ENCODE assay signal across 1 cellular context in the genomic region with DNA sequence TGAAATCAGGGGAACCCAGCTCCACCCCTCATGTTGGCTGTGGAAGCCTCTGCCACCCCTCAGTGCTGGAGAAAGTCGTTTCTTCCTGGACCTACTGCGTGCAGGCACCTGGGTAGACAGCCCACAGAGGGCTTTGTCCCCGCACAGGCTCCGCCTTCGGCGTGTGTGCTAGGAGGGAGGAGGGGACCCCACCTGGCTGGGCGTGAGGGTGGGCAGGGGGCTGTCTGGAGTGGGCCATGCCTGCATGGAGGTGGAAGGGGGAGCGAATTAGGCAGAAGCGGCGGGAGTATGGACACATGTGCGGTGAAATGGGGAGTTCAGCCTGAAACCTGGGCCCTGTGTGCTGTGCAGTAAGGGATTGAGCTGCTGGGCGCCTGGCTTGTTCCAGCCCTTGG.
TF ChIP-seq lines count a peak whose summit lies in the region.

No MANE protein-coding gene starts in this region.

TF ChIP-seq in liver, 16 proteins besides CTCF, POLR2A, EP300 and RAD21 (continued from another document):
- TF ChIP-seq, protein P1, sequence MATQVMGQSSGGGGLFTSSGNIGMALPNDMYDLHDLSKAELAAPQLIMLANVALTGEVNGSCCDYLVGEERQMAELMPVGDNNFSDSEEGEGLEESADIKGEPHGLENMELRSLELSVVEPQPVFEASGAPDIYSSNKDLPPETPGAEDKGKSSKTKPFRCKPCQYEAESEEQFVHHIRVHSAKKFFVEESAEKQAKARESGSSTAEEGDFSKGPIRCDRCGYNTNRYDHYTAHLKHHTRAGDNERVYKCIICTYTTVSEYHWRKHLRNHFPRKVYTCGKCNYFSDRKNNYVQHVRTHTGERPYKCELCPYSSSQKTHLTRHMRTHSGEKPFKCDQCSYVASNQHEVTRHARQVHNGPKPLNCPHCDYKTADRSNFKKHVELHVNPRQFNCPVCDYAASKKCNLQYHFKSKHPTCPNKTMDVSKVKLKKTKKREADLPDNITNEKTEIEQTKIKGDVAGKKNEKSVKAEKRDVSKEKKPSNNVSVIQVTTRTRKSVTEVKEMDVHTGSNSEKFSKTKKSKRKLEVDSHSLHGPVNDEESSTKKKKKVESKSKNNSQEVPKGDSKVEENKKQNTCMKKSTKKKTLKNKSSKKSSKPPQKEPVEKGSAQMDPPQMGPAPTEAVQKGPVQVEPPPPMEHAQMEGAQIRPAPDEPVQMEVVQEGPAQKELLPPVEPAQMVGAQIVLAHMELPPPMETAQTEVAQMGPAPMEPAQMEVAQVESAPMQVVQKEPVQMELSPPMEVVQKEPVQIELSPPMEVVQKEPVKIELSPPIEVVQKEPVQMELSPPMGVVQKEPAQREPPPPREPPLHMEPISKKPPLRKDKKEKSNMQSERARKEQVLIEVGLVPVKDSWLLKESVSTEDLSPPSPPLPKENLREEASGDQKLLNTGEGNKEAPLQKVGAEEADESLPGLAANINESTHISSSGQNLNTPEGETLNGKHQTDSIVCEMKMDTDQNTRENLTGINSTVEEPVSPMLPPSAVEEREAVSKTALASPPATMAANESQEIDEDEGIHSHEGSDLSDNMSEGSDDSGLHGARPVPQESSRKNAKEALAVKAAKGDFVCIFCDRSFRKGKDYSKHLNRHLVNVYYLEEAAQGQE (IDR thresholded peaks at IDR 0.05) = no peak
- TF ChIP-seq HNF4G (IDR thresholded peaks at IDR 0.05) = no peak
- TF ChIP-seq, protein P2, sequence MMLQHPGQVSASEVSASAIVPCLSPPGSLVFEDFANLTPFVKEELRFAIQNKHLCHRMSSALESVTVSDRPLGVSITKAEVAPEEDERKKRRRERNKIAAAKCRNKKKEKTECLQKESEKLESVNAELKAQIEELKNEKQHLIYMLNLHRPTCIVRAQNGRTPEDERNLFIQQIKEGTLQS (IDR thresholded peaks at IDR 0.05) = no peak
